In the genomic region with DNA sequence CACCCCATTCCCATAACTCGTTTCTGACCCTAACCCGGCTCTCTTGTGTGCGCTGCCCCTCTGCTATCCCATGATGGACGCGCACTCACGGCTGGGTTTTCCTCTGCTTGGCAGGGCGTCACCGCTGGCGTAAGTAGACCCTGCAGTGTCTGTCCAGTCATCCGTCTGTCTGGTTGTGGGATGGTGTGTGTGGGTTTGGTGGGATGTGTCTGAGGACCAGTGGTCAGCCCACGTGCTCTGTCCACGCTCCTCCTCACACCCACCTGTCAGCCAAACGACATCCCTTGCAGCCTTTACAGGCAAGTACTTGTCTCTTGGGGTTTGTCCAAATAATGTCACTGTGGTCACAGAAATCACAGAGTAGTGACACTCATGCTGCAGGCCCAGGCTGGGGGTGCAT, we compare ENCODE assay signal across 23 cellular contexts. TPM values are rescaled to one million over a fixed set of nuclear protein-coding genes. Genes with fewer than 3 reads are reported as not detected.
"Had no signal": no experiment of that assay in that cellular context is flagged by ENCODE, and none has a peak within 500 bp of the region (broad histone marks: within the 10 kb centered on the region; RNA-seq: fewer than 3 reads in every experiment).

No MANE protein-coding gene starts in this region.

- H3K4me3 Mint-ChIP-seq: activated CD4-positive, alpha-beta memory T cell treated with anti-CD3 and anti-CD28 coated beads for 36 hours; activated CD8-positive, alpha-beta memory T cell treated with anti-CD3 and anti-CD28 coated beads, Interleukin-2, amount 10 ng/mL, durations not matched to agents 7 days and 5 days; activated naive CD4-positive, alpha-beta T cell treated with anti-CD3 and anti-CD28 coated beads for 36 hours; activated naive CD8-positive, alpha-beta T cell treated with anti-CD3 and anti-CD28 coated beads, Interleukin-2, amount 50 U/mL, for 24 hours; nephron progenitor cell had no signal

- H3K4me3 ChIP-seq: ovary, skin epidermis, transverse colon, vagina had no signal

- H3K27ac ChIP-seq: ovary, vagina, VCaP had no signal

- H3K36me3 Mint-ChIP-seq: activated CD4-positive, alpha-beta memory T cell treated with anti-CD3 and anti-CD28 coated beads for 36 hours; activated CD8-positive, alpha-beta memory T cell treated with anti-CD3 and anti-CD28 coated beads, Interleukin-2, amount 10 ng/mL, durations not matched to agents 7 days and 5 days; stimulated activated naive B cell treated with anti-CD40 and anti-IgM and Interleukin-4, amounts not matched to agents 10 μg/mL and 1 μg/mL and 100 μg/mL, for 72 hours had no signal

- H3K9me3 Mint-ChIP-seq: activated CD4-positive, alpha-beta memory T cell treated with anti-CD3 and anti-CD28 coated beads for 36 hours; activated naive CD4-positive, alpha-beta T cell treated with anti-CD3 and anti-CD28 coated beads for 36 hours; activated naive CD8-positive, alpha-beta T cell treated with anti-CD3 and anti-CD28 coated beads, Interleukin-2, amount 50 U/mL, for 24 hours; activated T-helper 2 cell treated with anti-CD3 and anti-CD28 coated beads, Interferon-gamma antibody, Interleukin-2, Interleukin-4, amounts not matched to agents 10 μg/mL and 5 μg/mL and 100 μg/mL, durations not matched to agents 14 hours and 24 hours and 36 hours; nephron progenitor cell; stimulated activated naive B cell treated with anti-CD40 and anti-IgM and Interleukin-4, amounts not matched to agents 10 μg/mL and 1 μg/mL and 100 μg/mL, for 72 hours had no signal

- H3K36me3 ChIP-seq: ovary, transverse colon, vagina had no signal

- ATAC-seq: activated naive CD8-positive, alpha-beta T cell treated with anti-CD3 and anti-CD28 coated beads, Interleukin-2, amount 50 U/mL, for 24 hours had no signal

- FAIRE-seq: astrocyte, colon, endometrium had no signal

- H3K9me3 ChIP-seq: ovary, SK-N-SH, transverse colon, vagina had no signal

- H3K9ac ChIP-seq: SK-N-SH had no signal

- H3K4me2 ChIP-seq: SK-N-SH had no signal

- H3K27me3 ChIP-seq: ovary, vagina had no signal

- DNase-seq: activated CD4-positive, alpha-beta memory T cell treated with anti-CD3 and anti-CD28 coated beads for 36 hours; activated CD8-positive, alpha-beta memory T cell treated with anti-CD3 and anti-CD28 coated beads, Interleukin-2, amount 10 ng/mL, durations not matched to agents 7 days and 5 days; activated naive CD4-positive, alpha-beta T cell treated with anti-CD3 and anti-CD28 coated beads for 36 hours; activated naive CD8-positive, alpha-beta T cell treated with anti-CD3 and anti-CD28 coated beads, Interleukin-2, amount 50 U/mL, for 24 hours; activated T-cell treated with anti-CD3 and anti-CD28 coated beads, Interleukin-2, amount 50 U/mL, for 1 hour; mesenchymal stem cell; nephron progenitor cell; SK-N-SH; stimulated activated CD4-positive, alpha-beta T cell treated with anti-CD3 and anti-CD28 coated beads, Interleukin-15, amount 100 ng/mL, for 24 hours; stimulated activated CD4-positive, alpha-beta T cell treated with anti-CD3 and anti-CD28 coated beads, Interleukin-4, amount 100 ng/mL, for 1 hour; stimulated activated naive B cell treated with anti-CD40 and anti-IgM and Interleukin-4, amounts not matched to agents 10 μg/mL and 1 μg/mL and 100 μg/mL, for 72 hours; T-helper 1 cell; T1000; transverse colon had no signal

- H3K27ac Mint-ChIP-seq: activated CD4-positive, alpha-beta memory T cell treated with anti-CD3 and anti-CD28 coated beads for 36 hours; activated CD8-positive, alpha-beta memory T cell treated with anti-CD3 and anti-CD28 coated beads, Interleukin-2, amount 10 ng/mL, durations not matched to agents 7 days and 5 days; activated naive CD4-positive, alpha-beta T cell treated with anti-CD3 and anti-CD28 coated beads for 36 hours; activated naive CD8-positive, alpha-beta T cell treated with anti-CD3 and anti-CD28 coated beads, Interleukin-2, amount 50 U/mL, for 24 hours; activated T-helper 2 cell treated with anti-CD3 and anti-CD28 coated beads, Interferon-gamma antibody, Interleukin-2, Interleukin-4, amounts not matched to agents 10 μg/mL and 5 μg/mL and 100 μg/mL, durations not matched to agents 14 hours and 24 hours and 36 hours; nephron progenitor cell; stimulated activated naive B cell treated with anti-CD40 and anti-IgM and Interleukin-4, amounts not matched to agents 10 μg/mL and 1 μg/mL and 100 μg/mL, for 72 hours had no signal

RNA-seq across cellular contexts. Expression of a gene that starts 20.8 kb away (rescaled TPM):
- total RNA-seq: activated T-helper 2 cell treated with anti-CD3 and anti-CD28 coated beads, Interferon-gamma antibody, Interleukin-2, Interleukin-4, amounts not matched to agents 10 μg/mL and 5 μg/mL and 100 μg/mL, durations not matched to agents 14 hours and 24 hours and 36 hours; pulmonary artery endothelial cell had no signal

RNA-seq across cellular contexts. Expression of a gene that starts 34.8 kb away (rescaled TPM):
- total RNA-seq: activated CD4-positive, alpha-beta memory T cell treated with anti-CD3 and anti-CD28 coated beads for 36 hours; activated CD8-positive, alpha-beta memory T cell treated with anti-CD3 and anti-CD28 coated beads, Interleukin-2, amount 10 ng/mL, durations not matched to agents 7 days and 5 days; activated naive CD4-positive, alpha-beta T cell treated with anti-CD3 and anti-CD28 coated beads for 36 hours; activated T-helper 2 cell treated with anti-CD3 and anti-CD28 coated beads, Interferon-gamma antibody, Interleukin-2, Interleukin-4, amounts not matched to agents 10 μg/mL and 5 μg/mL and 100 μg/mL, durations not matched to agents 14 hours and 24 hours and 36 hours; astrocyte; ovary; pulmonary artery endothelial cell; vagina had no signal
